Comparison of ENCODE assay signal across 15 cellular contexts in the genomic region with DNA sequence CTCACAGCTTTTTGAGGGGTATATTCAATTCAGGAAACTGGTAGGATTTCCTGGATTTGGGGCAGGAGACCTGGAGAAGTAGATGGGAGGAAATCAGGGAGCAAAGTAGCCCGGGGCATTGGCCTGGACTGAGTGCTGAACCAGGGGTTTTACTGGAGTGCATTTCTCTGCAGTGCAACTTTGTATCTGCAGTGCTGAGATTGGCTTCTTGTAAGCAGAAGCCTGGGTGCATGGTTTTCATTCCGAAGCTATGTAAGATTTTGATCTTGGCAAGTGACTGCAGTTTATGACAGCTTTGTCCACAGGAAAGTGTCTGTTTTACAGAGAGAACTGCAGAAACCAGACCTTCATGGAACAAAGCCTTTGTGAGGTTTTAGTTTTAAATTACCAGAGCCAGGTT.
DNase-seq lines count a peak whose midpoint lies in the region; TF ChIP-seq lines count a peak whose summit lies in the region.
"Had no signal": no experiment of that assay in that cellular context is flagged by ENCODE, and none has a peak within 500 bp of the region (broad histone marks: within the 10 kb centered on the region; RNA-seq: fewer than 3 reads in every experiment).

No MANE protein-coding gene starts in this region.

- POLR2A ChIA-PET in SK-N-SH (lab: Yijun Ruan, JAX) = no interaction called here
- POLR2A ChIA-PET in HEK293T (lab: Yijun Ruan, JAX) = no interaction called here

- 11% methylated on average over 2 of the region's 2 CpGs for WGBS in SK-N-SH (ENCODE audit: low lambda C conversion rate)
- no CpG with 5 or more reads among the region's 2 CpGs for WGBS in trophoblast cell (ENCODE audit: extremely low coverage, insufficient coverage, insufficient read length)

- H3K4me3 ChIP-seq in SK-N-SH (ENCODE audit: low read depth in 2 of 2, low read length in 1 of 2) = no peak overlapping the region
- no peak overlapping the region for H3K4me3 ChIP-seq in trophoblast cell (ENCODE audit: low read depth, low read length)

- no peaks in the 10 kb centered on the region for H3K79me1 ChIP-seq in trophoblast cell (ENCODE audit: low read length)

- no peaks in the 10 kb centered on the region for H3K9me2 ChIP-seq in SK-N-SH

- H3K4ac ChIP-seq in trophoblast cell (ENCODE audit: low read depth, low read length) = no peak overlapping the region

- no peak overlapping the region for H3K18ac ChIP-seq in trophoblast cell (ENCODE audit: low read length)

- no peak overlapping the region for H3K23ac ChIP-seq in trophoblast cell (ENCODE audit: low read length)

- no peak overlapping the region for H2AK5ac ChIP-seq in trophoblast cell (ENCODE audit: low read length)

- no peak for TF ChIP-seq RAD21 in SK-N-SH (IDR thresholded peaks at IDR 0.05; ENCODE audit: low read length)

- H3K27me3 ChIP-seq in SK-N-SH (ENCODE audit: insufficient read depth) (peaks cover 3% of the 10 kb centered on the region; the same call in 1 of the 2 replicates), trophoblast cell (ENCODE audit: insufficient read depth, low read length) (no peaks in the 10 kb centered on the region)

- H3K36me3 ChIP-seq in SK-N-SH (replicated peaks in 1 of 2; ENCODE audit: control insufficient read depth in 1 of 2, insufficient read depth in 2 of 2, low read length in 1 of 2) (no peaks in the 10 kb centered on the region), trophoblast cell (ENCODE audit: control insufficient read depth in 1 of 2, insufficient read depth in 2 of 2, low read length in 2 of 2) (no peaks in the 10 kb centered on the region)

- H4K20me1 ChIP-seq in SK-N-SH (ENCODE audit: insufficient read depth) = no peaks in the 10 kb centered on the region

- no peak overlapping the region for H3K14ac ChIP-seq in trophoblast cell (ENCODE audit: low read length)

- H3K9ac ChIP-seq in SK-N-SH (no peak overlapping the region), trophoblast cell (ENCODE audit: low read length) (no peak overlapping the region)

- H4K8ac ChIP-seq in trophoblast cell (ENCODE audit: low read depth, low read length) = no peak overlapping the region

- no peak overlapping the region for H2BK5ac ChIP-seq in trophoblast cell (ENCODE audit: low read depth, low read length, poor library complexity)

- H3K4me1 ChIP-seq in SK-N-SH (ENCODE audit: control insufficient read depth in 1 of 2, insufficient read depth in 2 of 2, low read depth in 1 of 2, low read length in 1 of 2) (no peaks in the 10 kb centered on the region), trophoblast cell (ENCODE audit: control insufficient read depth in 1 of 2, insufficient read depth in 2 of 2, low read length in 2 of 2) (peaks cover 3 to 11% of the 10 kb centered on the region in 2 experiments)

- no peak overlapping the region for H2AFZ ChIP-seq in SK-N-SH (ENCODE audit: low read depth)
- no peak overlapping the region for H2AFZ ChIP-seq in trophoblast cell (ENCODE audit: insufficient read depth, low read length, poor library complexity)

- no peak for TF ChIP-seq CTCF in SK-N-SH (IDR thresholded peaks at IDR 0.05)

- H3K79me2 ChIP-seq in SK-N-SH (ENCODE audit: insufficient read depth) (no peaks in the 10 kb centered on the region), trophoblast cell (ENCODE audit: control insufficient read depth, insufficient read depth, low read length, poor library complexity) (no peaks in the 10 kb centered on the region)

- DNase-seq in EH (ENCODE audit: low read depth) = peak; percentile 79
- DNase-seq in SK-N-SH = no peak
- peak; percentile 65 for DNase-seq in fibroblast of peridontal ligament (ENCODE audit: extremely low read depth)
- DNase-seq in trophoblast cell = no peak
- no peak for DNase-seq in HEK293T (ENCODE audit: extremely low spot score)
- DNase-seq in DMS79 (lab: John Stamatoyannopoulos, UW) = no peak
- DNase-seq in cerebellar nuclear complex (lab: John Stamatoyannopoulos, UW) = no peak
- DNase-seq: CD8-positive, alpha-beta T cell; DND-41; H7; Kasumi-1; NCI-H2029; NCI-H2171 treated with DMSO at 0.1 percent for 48 hours; NCI-H510A treated with DMSO at 0.1 percent for 48 hours; SIG-M5 had no signal

- no peak overlapping the region for H2BK120ac ChIP-seq in trophoblast cell (ENCODE audit: insufficient read depth, low read length, poor library complexity)

- no peak for TF ChIP-seq EP300 in SK-N-SH (IDR thresholded peaks at IDR 0.05; ENCODE audit: borderline replicate concordance in 1 of 2, low read depth in 1 of 2, low read length in 1 of 2)

- H3K4me2 ChIP-seq in SK-N-SH (peak overlapping the region; percentile 13; the same call in 1 of the 2 replicates), trophoblast cell (ENCODE audit: low read length) (peak overlapping the region; percentile 16)

- CTCF ChIA-PET in SK-N-SH (lab: Yijun Ruan, JAX) = no interaction called here
- CTCF ChIA-PET in HEK293T (lab: Yijun Ruan, JAX) = no interaction called here

- H2BK12ac ChIP-seq in trophoblast cell (ENCODE audit: low read length) = no peak overlapping the region

- H4K91ac ChIP-seq in trophoblast cell (ENCODE audit: low read depth, low read length) = no peak overlapping the region

- H3K9me3 ChIP-seq in SK-N-SH (no peaks in the 10 kb centered on the region), trophoblast cell (ENCODE audit: insufficient read depth, low read depth, low read length) (no peaks in the 10 kb centered on the region)

- H4K12ac ChIP-seq in trophoblast cell (ENCODE audit: low read depth, low read length) = no peak overlapping the region

- H3K27ac ChIP-seq in SK-N-SH (ENCODE audit: low read depth in 2 of 2, low read length in 1 of 2) (peak overlapping the region in 1 of 2 experiments; percentile 79; a peak in 1 of 4 replicates), trophoblast cell (ENCODE audit: low read depth, low read length) (peak overlapping the region; percentile 37)

- H3F3A ChIP-seq in SK-N-SH (replicated peaks; ENCODE audit: insufficient read depth) = peaks cover 12% of the 10 kb centered on the region

TF ChIP-seq in SK-N-SH, 30 proteins besides CTCF, POLR2A, EP300 and RAD21:
- TF ChIP-seq TCF12 (IDR thresholded peaks at IDR 0.05) = peak; percentile 29
- TF ChIP-seq FOXM1 (IDR thresholded peaks at IDR 0.05; ENCODE audit: low read depth) = no peak
- TF ChIP-seq NFIC (IDR thresholded peaks at IDR 0.05; ENCODE audit: borderline replicate concordance) = 0 out of 2 replicates have a peak, but pooled peaks have one; percentile 19

TF ChIP-seq in HEK293T, 16 proteins besides CTCF, POLR2A, EP300 and RAD21:
- no peak for TF ChIP-seq ZNF384 (IDR thresholded peaks at IDR 0.05)
- no peak for TF ChIP-seq FOXA1 (IDR thresholded peaks at IDR 0.05)
- TF ChIP-seq ARNT (IDR thresholded peaks at IDR 0.05) = no peak
- no peak for TF ChIP-seq SUZ12 (IDR thresholded peaks at IDR 0.05)
- TF ChIP-seq SP1 (IDR thresholded peaks at IDR 0.05) = no peak
- no peak for TF ChIP-seq NFRKB (IDR thresholded peaks at IDR 0.05)
- no peak for TF ChIP-seq ELF4 (IDR thresholded peaks at IDR 0.05)
- no peak for TF ChIP-seq LEF1 (IDR thresholded peaks at IDR 0.05; ENCODE audit: borderline replicate concordance)
- TF ChIP-seq FOXK2 (IDR thresholded peaks at IDR 0.05) = no peak

Comparison
In these comparisons a context has a peak if more than half of its experiments do, and no peak if none do; other contexts are left out.
1. DNase-seq: peak in EH (single experiment) and fibroblast of peridontal ligament (single experiment); none in SK-N-SH (single experiment), trophoblast cell (0 of 2), HEK293T (single experiment), DMS79 (single experiment) and cerebellar nuclear complex (0 of 2).